In genomic region chr2:144332356-144333143, GRCh38 we compare ENCODE assay signal across 1 cellular context.
TF ChIP-seq lines count a peak whose summit lies in the region.

No MANE protein-coding gene starts in this region.

TF ChIP-seq in HCT116, 20 proteins besides CTCF, POLR2A, EP300 and RAD21 (continued from another document):
- no peak for TF ChIP-seq ZBTB33 (IDR thresholded peaks at IDR 0.05; ENCODE audit: extremely low read depth, insufficient replicate concordance, low read length)
- TF ChIP-seq ELF1 (IDR thresholded peaks at IDR 0.05; ENCODE audit: borderline replicate concordance, low read depth): no peak
